Comparison of ENCODE assay signal across 22 cellular contexts in the genomic region with DNA sequence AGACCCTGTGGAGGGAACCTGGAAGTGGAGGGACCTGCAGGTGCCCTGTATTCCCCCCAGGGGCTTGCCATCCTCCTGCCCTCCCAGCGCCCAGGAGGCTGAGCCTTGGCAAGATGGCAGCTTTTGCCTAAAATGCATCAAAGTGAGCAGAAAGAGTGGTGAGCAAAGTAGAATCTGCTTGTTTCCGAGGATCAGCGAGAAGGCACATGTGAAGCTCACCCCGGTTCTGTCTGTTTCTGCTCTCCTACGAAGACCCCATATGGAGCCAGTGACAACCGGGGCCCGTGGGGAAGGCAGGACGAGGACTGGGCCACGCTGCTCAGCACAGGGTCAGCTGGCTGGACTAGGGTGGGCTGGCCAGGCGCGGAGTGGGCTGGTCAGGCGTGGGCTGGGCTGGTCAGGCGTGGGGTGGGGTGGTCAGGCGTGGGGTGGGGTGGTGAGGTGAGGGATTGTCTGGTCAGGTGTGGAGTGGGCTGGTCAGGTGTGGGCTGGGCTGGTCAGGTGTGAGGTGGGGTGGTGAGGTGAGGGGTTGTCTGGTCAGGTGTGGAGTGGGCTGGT. TPM values are rescaled to one million over a fixed set of nuclear protein-coding genes. Genes with fewer than 3 reads are reported as not detected.
DNase-seq lines count a peak whose midpoint lies in the region; ATAC-seq and TF ChIP-seq lines count a peak whose summit lies in the region.
"Had no signal": no experiment of that assay in that cellular context is flagged by ENCODE, and none has a peak within 500 bp of the region (broad histone marks: within the 10 kb centered on the region; RNA-seq: fewer than 3 reads in every experiment).

No MANE protein-coding gene starts in this region.

- H3K79me1 ChIP-seq in neuronal stem cell (ENCODE audit: low read depth, low read length): no peaks in the 10 kb centered on the region

- H3K4me3 Mint-ChIP-seq in activated CD4-positive, alpha-beta memory T cell treated with anti-CD3 and anti-CD28 coated beads, Interleukin-2, amount 10 ng/mL, durations not matched to agents 7 days and 5 days: no peak overlapping the region
- H3K4me3 Mint-ChIP-seq in activated CD4-positive, alpha-beta memory T cell treated with anti-CD3 and anti-CD28 coated beads for 36 hours: no peak overlapping the region
- H3K4me3 Mint-ChIP-seq in CD4-positive, alpha-beta T cell: no peak overlapping the region
- peak overlapping the region; percentile 10 for H3K4me3 Mint-ChIP-seq in T-helper 1 cell treated with Interleukin-12 subunit alpha and Interleukin-12 subunit beta and Interleukin-4 antibody, amounts not matched to agents 30 μg/mL and 1 μg/mL, for 36 hours

- H2BK12ac ChIP-seq in neuronal stem cell (ENCODE audit: low read length): no peak overlapping the region

- H3K9me3 ChIP-seq in CD4-positive, alpha-beta T cell (ENCODE audit: control insufficient read depth, low read length): no peaks in the 10 kb centered on the region
- peaks cover 0 to 2% of the 10 kb centered on the region in 2 donors for H3K9me3 ChIP-seq in neuronal stem cell (replicated peaks in 1 of 2; ENCODE audit: control insufficient read depth in 2 of 2, insufficient read depth in 1 of 2, low read depth in 1 of 2, low read length in 2 of 2)
- H3K9me3 ChIP-seq: esophagus muscularis mucosa, pancreas, SK-N-SH had no signal

- H3K4me1 ChIP-seq in neuronal stem cell (ENCODE audit: control insufficient read depth in 2 of 2, insufficient read depth in 1 of 2, low read depth in 1 of 2, low read length in 2 of 2) (peaks cover 3 to 8% of the 10 kb centered on the region in 2 donors), foreskin keratinocyte (no peaks in the 10 kb centered on the region)
- H3K4me1 ChIP-seq: pancreas had no signal

- H2BK15ac ChIP-seq in neuronal stem cell (ENCODE audit: low read length): no peak overlapping the region

- no peak overlapping the region for H3K4ac ChIP-seq in neuronal stem cell (ENCODE audit: low read length)

- H2BK120ac ChIP-seq in neuronal stem cell (ENCODE audit: low read depth, low read length): no peak overlapping the region

- H3K27ac ChIP-seq in CD4-positive, alpha-beta T cell (ENCODE audit: low read depth, low read length): no peak overlapping the region
- H3K27ac ChIP-seq in neuronal stem cell (replicated peaks; ENCODE audit: low read length): no peak overlapping the region
- H3K27ac ChIP-seq in foreskin keratinocyte: no peak overlapping the region
- H3K27ac ChIP-seq: esophagus muscularis mucosa, pancreas had no signal

- no peak overlapping the region for H2AFZ ChIP-seq in neuronal stem cell (ENCODE audit: low read length)

- no peaks in the 10 kb centered on the region for H3K9me3 Mint-ChIP-seq in activated CD4-positive, alpha-beta memory T cell treated with anti-CD3 and anti-CD28 coated beads, Interleukin-2, amount 10 ng/mL, durations not matched to agents 7 days and 5 days
- no peaks in the 10 kb centered on the region for H3K9me3 Mint-ChIP-seq in activated CD4-positive, alpha-beta memory T cell treated with anti-CD3 and anti-CD28 coated beads for 36 hours
- H3K9me3 Mint-ChIP-seq in CD4-positive, alpha-beta T cell: no peaks in the 10 kb centered on the region
- H3K9me3 Mint-ChIP-seq in T-helper 1 cell treated with Interleukin-12 subunit alpha and Interleukin-12 subunit beta and Interleukin-4 antibody, amounts not matched to agents 30 μg/mL and 1 μg/mL, for 36 hours: no peaks in the 10 kb centered on the region

- peak overlapping the region; percentile 21 for H3K9ac ChIP-seq in neuronal stem cell (ENCODE audit: low read depth, low read length, poor library complexity)
- H3K9ac ChIP-seq: SK-N-SH had no signal

- no peak for DNase-seq in activated CD4-positive, alpha-beta memory T cell treated with anti-CD3 and anti-CD28 coated beads, Interleukin-2, amount 10 ng/mL, durations not matched to agents 7 days and 5 days
- DNase-seq in activated CD4-positive, alpha-beta memory T cell treated with anti-CD3 and anti-CD28 coated beads for 36 hours: no peak
- no peak for DNase-seq in CD4-positive, alpha-beta T cell
- no peak for DNase-seq in neuronal stem cell (ENCODE audit: low spot score)
- no peak for DNase-seq in NCI-H774 (lab: John Stamatoyannopoulos, UW)
- DNase-seq in NCI-H1694 (lab: John Stamatoyannopoulos, UW): no peak
- no peak for DNase-seq in foreskin keratinocyte
- DNase-seq: activated CD4-positive, CD25-positive, alpha-beta regulatory T cell; activated gamma-delta T cell; aorta; central memory CD4-positive, alpha-beta T cell; KBM-7; mammary epithelial cell; NCI-H1930; NCI-H510A; pancreas; SK-N-SH; T-helper 9 cell had no signal

- no peak overlapping the region for H3K14ac ChIP-seq in neuronal stem cell (ENCODE audit: low read length)

- CTCF ChIA-PET in activated CD4-positive, alpha-beta memory T cell treated with anti-CD3 and anti-CD28 coated beads, Interleukin-2, amount 10 ng/mL, durations not matched to agents 7 days and 5 days (lab: Charles Lee): no interaction called here
- CTCF ChIA-PET in activated CD4-positive, alpha-beta memory T cell treated with anti-CD3 and anti-CD28 coated beads for 36 hours (lab: Charles Lee): no interaction called here
- CTCF ChIA-PET in CD4-positive, alpha-beta T cell (lab: Charles Lee): interaction anchor here (0.6 kb wide), 1 partner anchor 90 kb away, joined by 4 read pairs; no protein-coding TSS in a partner anchor

- intact Hi-C loops in activated CD4-positive, alpha-beta memory T cell treated with anti-CD3 and anti-CD28 coated beads for 36 hours (cut with micrococcal nuclease): no loop called here
- intact Hi-C loops in CD4-positive, alpha-beta T cell (cut with DNase I, micrococcal nuclease): no loop called here

- H3K27me3 ChIP-seq in CD4-positive, alpha-beta T cell (ENCODE audit: control insufficient read depth, insufficient read depth, low read length): no peaks in the 10 kb centered on the region
- H3K27me3 ChIP-seq in neuronal stem cell (ENCODE audit: control insufficient read depth in 3 of 3, insufficient read depth in 3 of 3, low read depth in 1 of 3, low read length in 3 of 3): peaks cover 12 to 24% (median 12%) of the 10 kb centered on the region in 3 experiments
- peaks cover 9% of the 10 kb centered on the region for H3K27me3 ChIP-seq in foreskin keratinocyte
- H3K27me3 ChIP-seq: pancreas had no signal

- no peaks in the 10 kb centered on the region for H3K36me3 ChIP-seq in neuronal stem cell (replicated peaks in 1 of 2; ENCODE audit: control insufficient read depth in 2 of 2, insufficient read depth in 2 of 2, low read length in 2 of 2)
- H3K36me3 ChIP-seq: esophagus muscularis mucosa, pancreas had no signal

- H2AK5ac ChIP-seq in neuronal stem cell (ENCODE audit: low read depth, low read length): no peak overlapping the region

- peaks cover 15% of the 10 kb centered on the region for H3K4me1 Mint-ChIP-seq in activated CD4-positive, alpha-beta memory T cell treated with anti-CD3 and anti-CD28 coated beads, Interleukin-2, amount 10 ng/mL, durations not matched to agents 7 days and 5 days
- H3K4me1 Mint-ChIP-seq in activated CD4-positive, alpha-beta memory T cell treated with anti-CD3 and anti-CD28 coated beads for 36 hours (ENCODE audit: low read depth): peaks cover 15% of the 10 kb centered on the region
- H3K4me1 Mint-ChIP-seq in CD4-positive, alpha-beta T cell (ENCODE audit: low read depth): peaks cover 17% of the 10 kb centered on the region
- peaks cover 10% of the 10 kb centered on the region for H3K4me1 Mint-ChIP-seq in T-helper 1 cell treated with Interleukin-12 subunit alpha and Interleukin-12 subunit beta and Interleukin-4 antibody, amounts not matched to agents 30 μg/mL and 1 μg/mL, for 36 hours (ENCODE audit: low read depth)

- no peak overlapping the region for H3K18ac ChIP-seq in neuronal stem cell (ENCODE audit: low read length)

- peak overlapping the region; percentile 31 for H3K23ac ChIP-seq in neuronal stem cell (ENCODE audit: low read depth, low read length, poor library complexity)

- no CpG with 5 or more reads among the region's 14 CpGs for WGBS in neuronal stem cell (ENCODE audit: extremely low coverage in 2 of 2, insufficient read length in 2 of 2, insufficient replicate concordance in 1 of 2), 2 donors

- no peak overlapping the region for H3K4me3 ChIP-seq in neuronal stem cell (ENCODE audit: low read length in 2 of 2)
- H3K4me3 ChIP-seq: esophagus muscularis mucosa, pancreas had no signal

- POLR2A ChIA-PET in activated CD4-positive, alpha-beta memory T cell treated with anti-CD3 and anti-CD28 coated beads, Interleukin-2, amount 10 ng/mL, durations not matched to agents 7 days and 5 days (lab: Charles Lee): no interaction called here
- POLR2A ChIA-PET in activated CD4-positive, alpha-beta memory T cell treated with anti-CD3 and anti-CD28 coated beads for 36 hours (lab: Charles Lee): interaction anchor here (1.4 kb wide), 1 partner anchor 9 kb away, joined by 3 read pairs; no protein-coding TSS in a partner anchor
- POLR2A ChIA-PET in CD4-positive, alpha-beta T cell (lab: Charles Lee): interaction anchor here (0.8 kb wide), 1 partner anchor 9 kb away, joined by 4 read pairs; no protein-coding TSS in a partner anchor

- no peak overlapping the region for H4K8ac ChIP-seq in neuronal stem cell (ENCODE audit: low read depth, low read length)

- no peak overlapping the region for H2BK5ac ChIP-seq in neuronal stem cell (ENCODE audit: low read length)

- no peak for TF ChIP-seq CTCF in CD4-positive, alpha-beta T cell (IDR thresholded peaks at IDR 0.05)
- no peak for TF ChIP-seq CTCF in foreskin keratinocyte (conservative IDR thresholded peaks at IDR 0.05)

- no peak overlapping the region for H3K4me2 ChIP-seq in neuronal stem cell (ENCODE audit: insufficient read depth, low read length, poor library complexity, severe bottlenecking)
- H3K4me2 ChIP-seq: SK-N-SH had no signal

- no peak for ATAC-seq in CD4-positive, alpha-beta T cell (ENCODE audit: poor library complexity)
- ATAC-seq in foreskin keratinocyte: no peak
- ATAC-seq: pancreas, sciatic nerve had no signal

- no peaks in the 10 kb centered on the region for H3K27me3 Mint-ChIP-seq in activated CD4-positive, alpha-beta memory T cell treated with anti-CD3 and anti-CD28 coated beads, Interleukin-2, amount 10 ng/mL, durations not matched to agents 7 days and 5 days
- no peaks in the 10 kb centered on the region for H3K27me3 Mint-ChIP-seq in activated CD4-positive, alpha-beta memory T cell treated with anti-CD3 and anti-CD28 coated beads for 36 hours
- H3K27me3 Mint-ChIP-seq in CD4-positive, alpha-beta T cell: no peaks in the 10 kb centered on the region
- no peaks in the 10 kb centered on the region for H3K27me3 Mint-ChIP-seq in T-helper 1 cell treated with Interleukin-12 subunit alpha and Interleukin-12 subunit beta and Interleukin-4 antibody, amounts not matched to agents 30 μg/mL and 1 μg/mL, for 36 hours (ENCODE audit: low read depth)

- H4K91ac ChIP-seq in neuronal stem cell (ENCODE audit: low read depth, low read length, poor library complexity): no peak overlapping the region

- H3K27ac Mint-ChIP-seq in activated CD4-positive, alpha-beta memory T cell treated with anti-CD3 and anti-CD28 coated beads, Interleukin-2, amount 10 ng/mL, durations not matched to agents 7 days and 5 days: peak overlapping the region; percentile 40
- no peak overlapping the region for H3K27ac Mint-ChIP-seq in activated CD4-positive, alpha-beta memory T cell treated with anti-CD3 and anti-CD28 coated beads for 36 hours
- peak overlapping the region; percentile 61 for H3K27ac Mint-ChIP-seq in CD4-positive, alpha-beta T cell
- peak overlapping the region; percentile 67 for H3K27ac Mint-ChIP-seq in T-helper 1 cell treated with Interleukin-12 subunit alpha and Interleukin-12 subunit beta and Interleukin-4 antibody, amounts not matched to agents 30 μg/mL and 1 μg/mL, for 36 hours

- H3K36me3 Mint-ChIP-seq in activated CD4-positive, alpha-beta memory T cell treated with anti-CD3 and anti-CD28 coated beads, Interleukin-2, amount 10 ng/mL, durations not matched to agents 7 days and 5 days (ENCODE audit: low read depth): no peaks in the 10 kb centered on the region
- H3K36me3 Mint-ChIP-seq in activated CD4-positive, alpha-beta memory T cell treated with anti-CD3 and anti-CD28 coated beads for 36 hours: no peaks in the 10 kb centered on the region
- no peaks in the 10 kb centered on the region for H3K36me3 Mint-ChIP-seq in CD4-positive, alpha-beta T cell (ENCODE audit: low read depth)
- H3K36me3 Mint-ChIP-seq in T-helper 1 cell treated with Interleukin-12 subunit alpha and Interleukin-12 subunit beta and Interleukin-4 antibody, amounts not matched to agents 30 μg/mL and 1 μg/mL, for 36 hours (ENCODE audit: low read depth): peaks cover 1% of the 10 kb centered on the region

RNA-seq across cellular contexts. Expression of a gene that starts 5.2 kb away (rescaled TPM):
- total RNA-seq in activated CD4-positive, alpha-beta memory T cell treated with anti-CD3 and anti-CD28 coated beads, Interleukin-2, amount 10 ng/mL, durations not matched to agents 7 days and 5 days: 1 to 10 TPM; 2.6 to 2.7 TPM
- 1 to 10 TPM; 1.5 to 1.6 TPM for total RNA-seq in activated CD4-positive, alpha-beta memory T cell treated with anti-CD3 and anti-CD28 coated beads for 36 hours
- total RNA-seq in CD4-positive, alpha-beta T cell: 1 to 10 TPM; 1.0 to 1.3 TPM
- 12.4 TPM for polyA plus RNA-seq in neuronal stem cell (2013, experiment 1 of 2)
- 11.8 TPM for polyA plus RNA-seq in neuronal stem cell (2013, experiment 2 of 2)
- total RNA-seq in foreskin keratinocyte: 7.1 and 7.2 TPM in 2 replicates
- 10.7 and 11.2 TPM in 2 replicates for polyA plus RNA-seq in foreskin keratinocyte

RNA-seq across cellular contexts. Expression of a gene that starts 10.2 kb away (rescaled TPM):
- total RNA-seq in activated CD4-positive, alpha-beta memory T cell treated with anti-CD3 and anti-CD28 coated beads, Interleukin-2, amount 10 ng/mL, durations not matched to agents 7 days and 5 days: 10 to 100 TPM; 37.2 to 37.5 TPM
- 10 to 100 TPM; 31.1 to 36.1 TPM for total RNA-seq in activated CD4-positive, alpha-beta memory T cell treated with anti-CD3 and anti-CD28 coated beads for 36 hours
- total RNA-seq in CD4-positive, alpha-beta T cell: 10 to 100 TPM; 58.3 to 59.4 TPM
- 60.6 TPM for polyA plus RNA-seq in neuronal stem cell (2013, experiment 1 of 2)
- 58.5 TPM for polyA plus RNA-seq in neuronal stem cell (2013, experiment 2 of 2)
- 51.8 and 57.3 TPM in 2 replicates for total RNA-seq in foreskin keratinocyte
- 54.3 and 70.1 TPM in 2 replicates for polyA plus RNA-seq in foreskin keratinocyte

RNA-seq across cellular contexts. Expression of a gene that starts 26.9 kb away (rescaled TPM):
- total RNA-seq in activated CD4-positive, alpha-beta memory T cell treated with anti-CD3 and anti-CD28 coated beads, Interleukin-2, amount 10 ng/mL, durations not matched to agents 7 days and 5 days: 1 to 10 TPM in 1 of 2 experiments, under 1 TPM in 1; 0.63 to 2.4 TPM
- 1 to 10 TPM in 1 of 2 experiments, under 1 TPM in 1; 0.61 to 1.1 TPM for total RNA-seq in activated CD4-positive, alpha-beta memory T cell treated with anti-CD3 and anti-CD28 coated beads for 36 hours
- total RNA-seq in CD4-positive, alpha-beta T cell: 1 to 10 TPM; 3.0 to 3.7 TPM
- polyA plus RNA-seq in neuronal stem cell (2013, experiment 1 of 2): 11.0 TPM
- polyA plus RNA-seq in neuronal stem cell (2013, experiment 2 of 2): 10.6 TPM
- 1.2 TPM in 1 of 2 replicates, not detected in the other for total RNA-seq in foreskin keratinocyte
- polyA plus RNA-seq in foreskin keratinocyte: 0.86 and 1.3 TPM in 2 replicates
- total RNA-seq: H4 had no signal
- polyA plus RNA-seq: mammary epithelial cell had no signal

RNA-seq across cellular contexts. Expression of a gene that starts 30.4 kb away (rescaled TPM):
- total RNA-seq in activated CD4-positive, alpha-beta memory T cell treated with anti-CD3 and anti-CD28 coated beads, Interleukin-2, amount 10 ng/mL, durations not matched to agents 7 days and 5 days: 100 to 1,000 TPM; 111 to 113 TPM
- total RNA-seq in activated CD4-positive, alpha-beta memory T cell treated with anti-CD3 and anti-CD28 coated beads for 36 hours: 100 to 1,000 TPM; 106 to 107 TPM
- total RNA-seq in CD4-positive, alpha-beta T cell: 100 to 1,000 TPM in 1 of 2 experiments, 10 to 100 TPM in 1; 95.4 to 101 TPM
- polyA plus RNA-seq in neuronal stem cell (2013, experiment 1 of 2): 147 TPM
- 144 TPM for polyA plus RNA-seq in neuronal stem cell (2013, experiment 2 of 2)
- 106 and 121 TPM in 2 replicates for total RNA-seq in foreskin keratinocyte
- polyA plus RNA-seq in foreskin keratinocyte: 167 and 179 TPM in 2 replicates

RNA-seq across cellular contexts. Expression of a gene that starts 53.7 kb away (rescaled TPM):
- total RNA-seq in activated CD4-positive, alpha-beta memory T cell treated with anti-CD3 and anti-CD28 coated beads, Interleukin-2, amount 10 ng/mL, durations not matched to agents 7 days and 5 days: 10 to 100 TPM; 32.5 to 32.7 TPM
- total RNA-seq in activated CD4-positive, alpha-beta memory T cell treated with anti-CD3 and anti-CD28 coated beads for 36 hours: 10 to 100 TPM; 32.4 to 36.9 TPM
- total RNA-seq in CD4-positive, alpha-beta T cell: 10 to 100 TPM; 49.8 to 52.0 TPM
- polyA plus RNA-seq in neuronal stem cell (2013, experiment 1 of 2): 40.1 TPM
- 41.3 TPM for polyA plus RNA-seq in neuronal stem cell (2013, experiment 2 of 2)
- total RNA-seq in foreskin keratinocyte: 16.6 and 21.3 TPM in 2 replicates
- 27.9 and 30.1 TPM in 2 replicates for polyA plus RNA-seq in foreskin keratinocyte
